ENCODE assay signal across 27 cellular contexts in genomic region chr1:147109041-147109440, GRCh38.
A peak's percentile ranks its signal among the peaks of the same experiment; 100 is the strongest.
DNase-seq lines count a peak whose midpoint lies in the region; ATAC-seq, FAIRE-seq and TF ChIP-seq lines count a peak whose summit lies in the region.
"Had no signal": no experiment of that assay in that cellular context is flagged by ENCODE, and none has a peak within 500 bp of the region (broad histone marks: within the 10 kb centered on the region; RNA-seq: fewer than 3 reads in every experiment).

No MANE protein-coding gene starts in this region.

- TF ChIP-seq CTCF in GM13977 (IDR thresholded peaks at IDR 0.05; ENCODE audit: extremely low read depth, insufficient read depth, missing control alignments) = no peak
- no peak for TF ChIP-seq CTCF in VCaP (conservative IDR thresholded peaks at IDR 0.05)

- H3K27ac ChIP-seq in VCaP = peak overlapping the region; percentile 47; the same call in 1 of the 2 replicates
- H3K27ac ChIP-seq: GM23248, hepatocyte, lower lobe of right lung, neutrophil, skin epidermis had no signal

- ATAC-seq in GM19035 (IDR thresholded peaks at IDR 0.05; ENCODE audit: unreplicated experiment) (peak; percentile 58), HG02610 (IDR thresholded peaks at IDR 0.05; ENCODE audit: unreplicated experiment) (peak; percentile 83)
- ATAC-seq: lower lobe of right lung, PC-3 had no signal

- no peak for FAIRE-seq in frontal cortex (lab: Jason Lieb, UNC)
- FAIRE-seq: GM19239, HTR-8/SVneo had no signal

- DNase-seq in GM13977 (ENCODE audit: low spot score) (peak; percentile 43), globus pallidus (ENCODE audit: low spot score) (no peak), frontal cortex (ENCODE audit: low spot score in 2 of 2) (no peak), NCI-H345 treated with DMSO at 0.1 percent for 48 hours (lab: John Stamatoyannopoulos, UW; ENCODE audit: unreplicated experiment) (no peak)
- DNase-seq: activated CD4-positive, alpha-beta T cell treated with anti-CD3 and anti-CD28 coated beads, Interleukin-2, amount 50 U/mL, for 1 hour; anterior cingulate cortex; central memory CD4-positive, alpha-beta T cell; DND-41; foreskin fibroblast; GM23248; Karpas-422; lower lobe of right lung; NCI-H1048; NCI-H2029; NCI-H345; PC-3; SHP77 treated with DMSO at 0.1 percent for 48 hours; T-helper 1 cell; trophoblast cell had no signal

- in situ Hi-C loops in GM13977 (cut with MboI; ENCODE audit: low pct_unique_long_range_greater_than_20kb, low sequenced_read_pairs, unreplicated experiment) = no loop called here
